16 cellular contexts compared by ENCODE assay signal in the genomic region with DNA sequence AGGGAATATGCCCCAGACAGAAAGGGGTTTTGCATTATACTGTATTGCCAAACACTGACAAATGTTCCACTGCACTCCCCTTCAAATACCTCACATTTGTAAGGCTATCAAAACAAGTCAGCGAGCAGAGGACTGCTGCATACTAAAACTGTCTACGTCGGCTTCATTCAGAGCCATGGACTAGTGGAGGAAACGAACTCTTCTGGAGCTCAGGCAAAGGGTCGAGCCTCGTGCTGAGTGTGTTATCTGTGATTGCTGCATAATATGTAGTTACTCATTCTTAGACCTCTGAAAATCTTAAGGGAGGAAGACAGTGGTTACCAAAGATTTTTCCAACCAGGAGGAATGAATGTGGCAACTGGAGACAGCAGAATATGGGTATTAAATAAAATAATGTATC.
"Had no signal": no experiment of that assay in that cellular context is flagged by ENCODE, and none has a peak within 500 bp of the region (broad histone marks: within the 10 kb centered on the region; RNA-seq: fewer than 3 reads in every experiment).

No MANE protein-coding gene starts in this region.

- H3K36me3 ChIP-seq: cardiac muscle cell, colonic mucosa, esophagus squamous epithelium, lower lobe of right lung, tibial nerve had no signal

- ATAC-seq: foreskin keratinocyte, left lobe of liver, lower lobe of right lung, natural killer cell, psoas muscle had no signal

- H3K27me3 ChIP-seq: cardiac muscle cell, colonic mucosa, esophagus squamous epithelium, foreskin keratinocyte, tibial nerve had no signal

- H3K4me3 ChIP-seq: cardiac muscle cell, colonic mucosa, esophagus squamous epithelium, lower lobe of right lung, psoas muscle, tibial nerve had no signal

- H3K4me1 ChIP-seq: colonic mucosa, esophagus squamous epithelium, foreskin keratinocyte, lower lobe of right lung, psoas muscle had no signal

- H3K9me3 ChIP-seq: colonic mucosa, esophagus squamous epithelium, lower lobe of right lung, psoas muscle, tibial nerve had no signal

- H3K27ac ChIP-seq: cardiac muscle cell, colonic mucosa, esophagus squamous epithelium, foreskin keratinocyte, lower lobe of right lung, psoas muscle, tibial nerve had no signal

- DNase-seq: colonic mucosa; dermis blood vessel endothelial cell; esophagus squamous epithelium; foreskin keratinocyte; head of caudate nucleus; lower lobe of right lung; natural killer cell; occipital lobe; psoas muscle; retina; small intestine; stimulated activated CD4-positive, alpha-beta T cell treated with anti-CD3 and anti-CD28 coated beads, Interleukin-12 subunit alpha, Interleukin-12 subunit beta, amount 100 ng/mL, for 4 hours; stimulated activated naive CD4-positive, alpha-beta T cell treated with Interleukin-2 at 50 U/mL for 16 hours had no signal
